ENCODE assay signal across 14 cellular contexts in the genomic region with DNA sequence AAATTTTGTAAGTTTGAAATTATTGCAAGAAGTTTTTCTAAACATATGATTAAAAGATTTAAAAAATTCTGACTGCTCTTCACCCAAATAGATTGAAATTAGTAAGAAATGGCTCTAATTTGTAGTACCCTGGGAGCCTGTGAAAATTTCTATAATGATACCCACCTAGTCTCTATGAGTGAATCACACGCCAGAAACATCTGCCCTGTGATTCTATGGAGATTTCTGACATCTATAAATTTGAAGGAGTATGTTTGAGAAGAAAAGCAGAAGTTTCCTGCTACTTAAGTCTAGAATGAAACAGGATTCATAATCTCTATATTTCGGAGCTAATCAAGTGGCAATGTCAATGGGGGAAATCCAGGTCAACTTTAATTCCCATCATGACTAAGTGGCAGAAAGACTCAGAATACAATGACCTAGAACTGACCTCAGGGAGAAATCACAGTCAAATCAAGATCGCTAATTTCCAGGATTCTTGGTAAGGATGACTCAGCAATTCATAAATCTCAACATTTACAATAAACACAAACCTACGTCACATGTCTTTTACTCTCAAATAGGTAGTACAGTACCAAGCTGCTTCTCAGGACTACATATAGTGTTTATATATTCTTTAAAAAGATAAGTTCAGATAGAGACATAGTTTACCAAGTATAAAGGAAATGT.
A peak's percentile ranks its signal among the peaks of the same experiment; 100 is the strongest.
DNase-seq lines count a peak whose midpoint lies in the region; ATAC-seq, FAIRE-seq and TF ChIP-seq lines count a peak whose summit lies in the region.
"Had no signal": no experiment of that assay in that cellular context is flagged by ENCODE, and none has a peak within 500 bp of the region (broad histone marks: within the 10 kb centered on the region; RNA-seq: fewer than 3 reads in every experiment).

No MANE protein-coding gene starts in this region.

- H3K4me2 ChIP-seq in PC-3 (ENCODE audit: low read length) (no peak overlapping the region), endothelial cell of umbilical vein (ENCODE audit: insufficient read depth, low read length) (peak overlapping the region; percentile 54)

- H3F3A ChIP-seq in PC-3 (ENCODE audit: low read length, unreplicated experiment), result no peaks in the 10 kb centered on the region

- DNase-seq in PC-3, result peak; percentile 4
- DNase-seq in endothelial cell of umbilical vein (ENCODE audit: low read depth, low spot score), result peak; percentile 88
- no peak for DNase-seq in NCI-H1048 (lab: John Stamatoyannopoulos, UW)
- DNase-seq in prostate gland (ENCODE audit: low spot score), result no peak
- no peak for DNase-seq in iPS-NIHi11 (ENCODE audit: low spot score)
- DNase-seq: CD8-positive, alpha-beta memory T cell; dorsolateral prefrontal cortex; NCI-H187; SHP77; stimulated activated CD4-positive, alpha-beta T cell treated with anti-CD3 and anti-CD28 coated beads, Interleukin-2, amount 100 ng/mL, for 48 hours had no signal

- H3K27me3 ChIP-seq in ACC112 (ENCODE audit: insufficient read depth, low read length) (no peaks in the 10 kb centered on the region), PC-3 (ENCODE audit: low read length) (no peaks in the 10 kb centered on the region), endothelial cell of umbilical vein (ENCODE audit: control insufficient read depth in 2 of 2, insufficient read depth in 2 of 2, low read length in 2 of 2) (no peaks in the 10 kb centered on the region), prostate gland (replicated peaks; ENCODE audit: insufficient read depth) (no peaks in the 10 kb centered on the region)
- H3K27me3 ChIP-seq: dorsolateral prefrontal cortex had no signal

- POLR2A ChIA-PET in PC-3 (lab: Charles Lee; ENCODE audit: unreplicated experiment) (no interaction called here), endothelial cell of umbilical vein (lab: Charles Lee) (no interaction called here)

- H3K4me1 ChIP-seq in ACC112 (ENCODE audit: control insufficient read depth, insufficient read depth, low read length, unreplicated experiment) (peaks cover 21% of the 10 kb centered on the region), PC-3 (ENCODE audit: insufficient read depth, low read length) (no peaks in the 10 kb centered on the region), endothelial cell of umbilical vein (ENCODE audit: control insufficient read depth, extremely low read depth, insufficient read depth, low read length) (peaks cover 13% of the 10 kb centered on the region), prostate gland (replicated peaks) (no peaks in the 10 kb centered on the region)

- H3K9me1 ChIP-seq in endothelial cell of umbilical vein (replicated peaks; ENCODE audit: control insufficient read depth, extremely low read depth, insufficient read depth, low read length), result no peaks in the 10 kb centered on the region

- H3K9me2 ChIP-seq in PC-3 (replicated peaks; ENCODE audit: low read length), result no peaks in the 10 kb centered on the region

- H2AFZ ChIP-seq in ACC112 (ENCODE audit: low read length, unreplicated experiment), result no peak overlapping the region
- no peak overlapping the region for H2AFZ ChIP-seq in PC-3 (ENCODE audit: low read length)
- no peak overlapping the region for H2AFZ ChIP-seq in endothelial cell of umbilical vein (ENCODE audit: low read depth, low read length)

- H3K27ac ChIP-seq in ACC112 (ENCODE audit: low read depth, low read length) (peak overlapping the region; percentile 69), PC-3 (ENCODE audit: low read length) (no peak overlapping the region), endothelial cell of umbilical vein (ENCODE audit: insufficient read depth, low read depth, low read length) (no peak overlapping the region), prostate gland (no peak overlapping the region)
- H3K27ac ChIP-seq: dorsolateral prefrontal cortex, thoracic aorta had no signal

- TF ChIP-seq CTCF in PC-3 (conservative IDR thresholded peaks at IDR 0.05; ENCODE audit: low read depth, low read length), result no peak
- TF ChIP-seq CTCF in endothelial cell of umbilical vein (IDR thresholded peaks at IDR 0.05; ENCODE audit: extremely low read depth in 1 of 2, insufficient read depth in 1 of 2, low read depth in 1 of 2, low read length in 2 of 2), result no peak
- TF ChIP-seq CTCF in prostate gland (IDR thresholded peaks at IDR 0.05), result no peak

- BruUV-seq in PC-3 (replicated peaks; lab: Mats Ljungman, UMichigan) (no TSS peak), endothelial cell of umbilical vein (replicated peaks; lab: Mats Ljungman, UMichigan) (no TSS peak)

- no peak overlapping the region for H3K9ac ChIP-seq in PC-3 (ENCODE audit: low read length)
- H3K9ac ChIP-seq in endothelial cell of umbilical vein (replicated peaks; ENCODE audit: extremely low read depth, insufficient read depth, low read length), result no peak overlapping the region

- FAIRE-seq in endothelial cell of umbilical vein (lab: Jason Lieb, UNC), result peak; percentile 93

- no peaks in the 10 kb centered on the region for H4K20me1 ChIP-seq in PC-3 (ENCODE audit: low read length)
- H4K20me1 ChIP-seq in endothelial cell of umbilical vein (replicated peaks; ENCODE audit: control insufficient read depth, extremely low read depth, insufficient read depth, low read length), result no peaks in the 10 kb centered on the region

- 75% methylated on average over 4 of the region's 4 CpGs for WGBS in prostate gland

- dilution Hi-C loops in endothelial cell of umbilical vein (cut with MboI; ENCODE audit: extremely low pct_ligation_motif_present, low sequenced_read_pairs), result no loop called here

- ATAC-seq in GM18870 (IDR thresholded peaks at IDR 0.05; ENCODE audit: unreplicated experiment) (peak; percentile 39), PC-3 (no peak), HG03135 (IDR thresholded peaks at IDR 0.05; ENCODE audit: unreplicated experiment) (no peak)

- no peak for TF ChIP-seq POLR2A in endothelial cell of umbilical vein (IDR thresholded peaks at IDR 0.05; ENCODE audit: low read depth, low read length)
- TF ChIP-seq POLR2A in prostate gland (IDR thresholded peaks at IDR 0.05), result no peak

- intact Hi-C loops in PC-3 (cut with micrococcal nuclease), result no loop called here
- intact Hi-C loops in endothelial cell of umbilical vein (cut with micrococcal nuclease), result loop anchor here (1.0 kb wide), 1 partner anchor 16 kb away; no protein-coding TSS in a partner anchor
- intact Hi-C loops in prostate gland (cut with DNase I), result no loop called here

- H3K36me3 ChIP-seq in ACC112 (ENCODE audit: insufficient read depth, low read length), result no peaks in the 10 kb centered on the region
- H3K36me3 ChIP-seq in PC-3 (ENCODE audit: low read depth, low read length), result no peaks in the 10 kb centered on the region
- H3K36me3 ChIP-seq in endothelial cell of umbilical vein (ENCODE audit: control insufficient read depth in 2 of 2, extremely low read depth in 1 of 2, insufficient read depth in 2 of 2, low read length in 2 of 2), result no peaks in the 10 kb centered on the region
- H3K36me3 ChIP-seq in prostate gland, result no peaks in the 10 kb centered on the region
- H3K36me3 ChIP-seq: thoracic aorta had no signal

- CTCF ChIA-PET in PC-3 (lab: Charles Lee), result no interaction called here
- CTCF ChIA-PET in endothelial cell of umbilical vein (lab: Charles Lee), result interaction anchor here (0.9 to 1.5 kb wide), 6 partner anchors 13 to 264 kb away, joined by 3 to 4 read pairs (median 4); partner anchors contain the start of gene TNFAIP3

- H3K4me3 ChIP-seq in ACC112 (ENCODE audit: low read depth, low read length) (no peak overlapping the region), PC-3 (ENCODE audit: low read length) (no peak overlapping the region), endothelial cell of umbilical vein (replicated peaks in 1 of 3; ENCODE audit: insufficient read depth in 1 of 3, low read depth in 1 of 3, low read length in 3 of 3) (no peak overlapping the region), prostate gland (no peak overlapping the region)
- H3K4me3 ChIP-seq: dorsolateral prefrontal cortex, thoracic aorta had no signal

- no peaks in the 10 kb centered on the region for H3K79me2 ChIP-seq in ACC112 (ENCODE audit: control insufficient read depth, insufficient read depth, low read length, unreplicated experiment)
- H3K79me2 ChIP-seq in PC-3 (ENCODE audit: low read length), result no peaks in the 10 kb centered on the region
- H3K79me2 ChIP-seq in endothelial cell of umbilical vein (ENCODE audit: control insufficient read depth, insufficient read depth, low read length), result no peaks in the 10 kb centered on the region

- H3K9me3 ChIP-seq in PC-3 (ENCODE audit: low read length) (no peaks in the 10 kb centered on the region), endothelial cell of umbilical vein (replicated peaks; ENCODE audit: control insufficient read depth, insufficient read depth, low read length) (no peaks in the 10 kb centered on the region), prostate gland (no peaks in the 10 kb centered on the region)
- H3K9me3 ChIP-seq: thoracic aorta had no signal

TF ChIP-seq in endothelial cell of umbilical vein, 7 proteins besides CTCF, POLR2A, EP300 and RAD21:
- no peak for TF ChIP-seq EZH2 (IDR thresholded peaks at IDR 0.05; ENCODE audit: borderline replicate concordance, low read depth, low read length, severe bottlenecking)
- TF ChIP-seq FOS (IDR thresholded peaks at IDR 0.05; ENCODE audit: borderline replicate concordance, insufficient read depth, low read length), result peak; percentile 63
- TF ChIP-seq JUN (IDR thresholded peaks at IDR 0.05; ENCODE audit: borderline replicate concordance, insufficient read depth, insufficient read length, low read depth), result peak; percentile 40
- TF ChIP-seq, protein P1, sequence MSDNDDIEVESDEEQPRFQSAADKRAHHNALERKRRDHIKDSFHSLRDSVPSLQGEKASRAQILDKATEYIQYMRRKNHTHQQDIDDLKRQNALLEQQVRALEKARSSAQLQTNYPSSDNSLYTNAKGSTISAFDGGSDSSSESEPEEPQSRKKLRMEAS (IDR thresholded peaks at IDR 0.05; ENCODE audit: insufficient read depth, insufficient read length), result no peak
- TF ChIP-seq MYC (IDR thresholded peaks at IDR 0.05; ENCODE audit: low read depth, low read length), result no peak
- no peak for TF ChIP-seq POLR2AphosphoS5 (IDR thresholded peaks at IDR 0.05; ENCODE audit: insufficient read depth, low read depth, low read length)
- peak; percentile 85 for TF ChIP-seq GATA2 (IDR thresholded peaks at IDR 0.05; ENCODE audit: insufficient read depth, insufficient read length, low read depth, low read length)

Comparison
In these comparisons a context has a peak if more than half of its experiments do, and no peak if none do; other contexts are left out.
1. DNase-seq: peak in PC-3 (single experiment) and endothelial cell of umbilical vein (single experiment); none in NCI-H1048 (single experiment), prostate gland (single experiment) and iPS-NIHi11 (single experiment).